In the genomic region with DNA sequence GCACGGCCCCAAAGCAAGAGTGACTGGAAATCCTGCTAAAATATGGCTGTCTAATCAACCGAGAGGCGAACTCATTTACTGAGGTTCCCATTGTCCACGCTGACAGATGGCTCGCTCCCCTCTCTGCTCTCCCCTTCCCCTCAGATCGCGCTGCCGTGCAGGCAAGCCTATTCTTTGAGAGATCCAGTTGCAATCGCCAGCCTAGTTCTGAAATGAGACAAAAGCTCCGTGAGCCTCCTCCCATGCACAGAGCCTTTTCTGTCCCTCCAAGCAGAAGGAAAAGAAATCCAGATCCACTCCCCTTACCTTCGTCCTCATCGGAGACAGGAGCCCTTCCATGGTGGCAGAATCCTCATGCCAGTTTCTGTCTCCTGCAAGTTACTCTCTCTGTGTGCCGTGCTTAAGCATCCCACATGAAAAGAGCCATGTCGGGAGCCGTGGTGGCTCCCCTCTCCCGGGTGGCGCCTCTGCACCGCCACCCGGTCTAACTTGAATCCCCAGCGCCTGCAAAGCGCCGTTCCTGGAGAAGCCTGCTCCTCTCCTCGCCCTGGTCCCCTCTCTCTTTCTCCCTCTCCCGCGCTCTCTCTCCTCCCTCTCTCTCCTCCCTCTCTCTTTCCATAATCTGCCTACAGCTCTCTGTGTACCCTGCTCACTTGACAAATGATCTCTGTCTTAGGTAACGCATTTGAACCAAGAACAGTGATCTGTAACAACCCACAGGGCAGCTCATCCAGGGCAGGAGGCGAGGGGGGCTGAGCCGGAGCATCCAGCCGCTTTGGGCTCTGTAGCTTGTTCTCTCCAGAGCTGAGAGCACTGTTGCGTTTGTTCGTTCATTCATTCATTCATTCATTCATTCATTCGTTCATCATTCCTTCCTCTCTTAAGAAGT, we compare ENCODE assay signal across 8 cellular contexts.
A peak's percentile ranks its signal among the peaks of the same experiment; 100 is the strongest.
DNase-seq lines count a peak whose midpoint lies in the region; ATAC-seq, FAIRE-seq and TF ChIP-seq lines count a peak whose summit lies in the region.

No MANE protein-coding gene starts in this region.

- H3K9me3 ChIP-seq in astrocyte (ENCODE audit: insufficient read depth, low read depth, low read length) = no peaks in the 10 kb centered on the region
- H3K9me3 ChIP-seq in small intestine (ENCODE audit: control insufficient read depth, low read depth) = no peaks in the 10 kb centered on the region

- peak overlapping the region; percentile 70 for H3K9ac ChIP-seq in astrocyte (ENCODE audit: low read length)

- DNase-seq in DMS 273 (lab: John Stamatoyannopoulos, UW; ENCODE audit: unreplicated experiment) = peak; percentile 67
- DNase-seq in NCI-H1694 (lab: John Stamatoyannopoulos, UW) = peak; percentile 50
- DNase-seq in astrocyte (ENCODE audit: low read depth) = peak; percentile 27
- DNase-seq in iPS-NIHi7 (ENCODE audit: extremely low spot score) = peak; percentile 34
- peak; percentile 4 for DNase-seq in small intestine
- no peak for DNase-seq in GM20000 (ENCODE audit: low spot score)
- no peak for DNase-seq in NOMO-1 treated with dmso at 0.1 percent for 144 hours (lab: John Stamatoyannopoulos, UW; ENCODE audit: unreplicated experiment)

- no peak for TF ChIP-seq CTCF in astrocyte (IDR thresholded peaks at IDR 0.05; ENCODE audit: insufficient read depth, low read depth, low read length)
- TF ChIP-seq CTCF in GM20000 (IDR thresholded peaks at IDR 0.05; ENCODE audit: extremely low read depth, missing control alignments) = no peak

- H3K27ac ChIP-seq in astrocyte (ENCODE audit: low read depth, low read length) (no peak overlapping the region), small intestine (ENCODE audit: low read depth in 1 of 2, low read length in 1 of 2) (no peak overlapping the region)

- H3K36me3 Mint-ChIP-seq in astrocyte (ENCODE audit: low read depth, unreplicated experiment) = no peaks in the 10 kb centered on the region

- H3K4me1 ChIP-seq in astrocyte (ENCODE audit: insufficient read depth, low read length) = peaks cover 4% of the 10 kb centered on the region
- no peaks in the 10 kb centered on the region for H3K4me1 ChIP-seq in small intestine (ENCODE audit: control insufficient read depth in 2 of 2, insufficient read depth in 1 of 2, low read depth in 1 of 2, low read length in 1 of 2)

- H3K27ac Mint-ChIP-seq in astrocyte (ENCODE audit: unreplicated experiment) = peak overlapping the region; percentile 1

- H3K4me3 Mint-ChIP-seq in astrocyte (ENCODE audit: unreplicated experiment) = peak overlapping the region; percentile 89

- H3K27me3 ChIP-seq in astrocyte (ENCODE audit: insufficient read depth, low read length) (peaks cover 41% of the 10 kb centered on the region), small intestine (ENCODE audit: control insufficient read depth in 2 of 2, insufficient read depth in 2 of 2, low read length in 2 of 2) (peaks cover 0 to 24% of the 10 kb centered on the region in 2 donors)

- H3K4me3 ChIP-seq in astrocyte (ENCODE audit: insufficient read depth, low read depth, low read length) (peak overlapping the region; percentile 63), small intestine (ENCODE audit: low read depth in 1 of 2, low read length in 2 of 2) (no peak overlapping the region)

- H3K27me3 Mint-ChIP-seq in astrocyte (ENCODE audit: low read depth, unreplicated experiment) = peaks cover 36% of the 10 kb centered on the region

- 2 to 6% (median 5%) methylated on average over 32 of the region's 32 CpGs for WGBS in small intestine, 3 donors

- no peaks in the 10 kb centered on the region for H3K79me2 ChIP-seq in astrocyte (ENCODE audit: insufficient read depth, low read length)

- H3K36me3 ChIP-seq in astrocyte (ENCODE audit: insufficient read depth, low read length) (no peaks in the 10 kb centered on the region), small intestine (ENCODE audit: control insufficient read depth in 2 of 2, insufficient read depth in 2 of 2, low read length in 2 of 2) (no peaks in the 10 kb centered on the region)

- H3K4me1 Mint-ChIP-seq in astrocyte (ENCODE audit: low read depth, unreplicated experiment) = no peaks in the 10 kb centered on the region

- FAIRE-seq in astrocyte (lab: Jason Lieb, UNC) = no peak
- no peak for FAIRE-seq in small intestine (lab: Jason Lieb, UNC)

- H3K9me3 Mint-ChIP-seq in astrocyte (ENCODE audit: unreplicated experiment) = no peaks in the 10 kb centered on the region

- H4K20me1 ChIP-seq in astrocyte (ENCODE audit: insufficient read depth, low read length) = no peaks in the 10 kb centered on the region

- no peak for ATAC-seq in HG02798 (IDR thresholded peaks at IDR 0.05; ENCODE audit: poor library complexity, unreplicated experiment)

- peak overlapping the region; percentile 93 for H2AFZ ChIP-seq in astrocyte (ENCODE audit: low read depth, low read length)

- H3K4me2 ChIP-seq in astrocyte (ENCODE audit: low read length) = peak overlapping the region; percentile 95

Comparison
In these comparisons a context has a peak if more than half of its experiments do, and no peak if none do; other contexts are left out.
1. DNase-seq: peak in DMS 273 (single experiment), NCI-H1694 (single experiment), astrocyte (single experiment), iPS-NIHi7 (single experiment) and small intestine (single experiment); none in GM20000 (single experiment) and NOMO-1 treated with dmso at 0.1 percent for 144 hours (single experiment).